In genomic region chr2:62156861-62157496, GRCh38 we compare ENCODE assay signal across 22 cellular contexts. TPM values are rescaled to one million over a fixed set of nuclear protein-coding genes. Genes with fewer than 3 reads are reported as not detected.
DNase-seq lines count a peak whose midpoint lies in the region; ATAC-seq, FAIRE-seq and TF ChIP-seq lines count a peak whose summit lies in the region.
"Had no signal": no experiment of that assay in that cellular context is flagged by ENCODE, and none has a peak within 500 bp of the region (broad histone marks: within the 10 kb centered on the region; RNA-seq: fewer than 3 reads in every experiment).

No MANE protein-coding gene starts in this region.

- CTCF ChIA-PET in H1 (lab: Charles Lee; ENCODE audit: partially characterized antibody): interaction anchor here (0.7 to 1.7 kb wide), 4 partner anchors 8 to 163 kb away, joined by 3 to 4 read pairs (median 3); no protein-coding TSS in a partner anchor

- H3K23ac ChIP-seq in H9 (ENCODE audit: insufficient read length, low read depth, low read length) (no peak overlapping the region), H1 (ENCODE audit: insufficient read length) (no peak overlapping the region), mesendoderm (ENCODE audit: low read length) (no peak overlapping the region)

- no peak overlapping the region; the same call in 1 of the 2 replicates for H3K14ac ChIP-seq in H9 (ENCODE audit: insufficient read depth, low read length)
- no peak overlapping the region for H3K14ac ChIP-seq in H1 (ENCODE audit: insufficient read length)

- H3K56ac ChIP-seq in H9 (ENCODE audit: insufficient read length, low read depth, low read length) (no peak overlapping the region), H1 (replicated peaks; ENCODE audit: insufficient read length, low read depth, low read length) (no peak overlapping the region), mesendoderm (ENCODE audit: low read length) (peak overlapping the region; percentile 4)

- 0 out of 7 replicates have a peak, but pooled peaks cover 0 to 6% (median 3%) of the 10 kb centered on the region in 3 experiments for H3K36me3 Mint-ChIP-seq in H9 (ENCODE audit: insufficient read depth in 1 of 3, low read depth in 3 of 3)
- H3K36me3 Mint-ChIP-seq in activated naive CD8-positive, alpha-beta T cell treated with anti-CD3 and anti-CD28 coated beads, Interleukin-2, amount 50 U/mL, for 24 hours (ENCODE audit: low read depth): no peaks in the 10 kb centered on the region

- H3K27ac Mint-ChIP-seq in H9: peak overlapping the region in 1 of 3 experiments; percentile 61; a peak in 1 of 7 replicates
- H3K27ac Mint-ChIP-seq in activated naive CD8-positive, alpha-beta T cell treated with anti-CD3 and anti-CD28 coated beads, Interleukin-2, amount 50 U/mL, for 24 hours: no peak overlapping the region
- H3K27ac Mint-ChIP-seq: IgD-negative memory B cell had no signal

- TF ChIP-seq POLR2A in H1 (IDR thresholded peaks at IDR 0.05; ENCODE audit: control extremely low read depth in 1 of 2, low read depth in 2 of 2, low read length in 2 of 2): no peak

- ATAC-seq in GM19455 (IDR thresholded peaks at IDR 0.05; ENCODE audit: unreplicated experiment): no peak
- ATAC-seq in activated naive CD8-positive, alpha-beta T cell treated with anti-CD3 and anti-CD28 coated beads, Interleukin-2, amount 50 U/mL, for 24 hours: no peak
- ATAC-seq: HCT116, Panc1 had no signal

- H3K4me1 ChIP-seq in H9 (ENCODE audit: insufficient read depth, low read length) (peaks cover 2% of the 10 kb centered on the region; the same call in 1 of the 2 replicates), H1 (replicated peaks in 1 of 4; ENCODE audit: control insufficient read depth in 3 of 4, insufficient read depth in 4 of 4, low read length in 3 of 4) (peaks cover 3 to 13% (median 8%) of the 10 kb centered on the region in 4 experiments), mesendoderm (ENCODE audit: control insufficient read depth, low read depth, low read length) (peaks cover 9% of the 10 kb centered on the region)

- H2BK120ac ChIP-seq in H9 (ENCODE audit: low read depth, low read length, poor library complexity, severe bottlenecking): no peak overlapping the region
- H2BK120ac ChIP-seq in H1 (replicated peaks; ENCODE audit: low read depth, low read length): peak overlapping the region; percentile 17
- no peak overlapping the region for H2BK120ac ChIP-seq in mesendoderm (ENCODE audit: low read depth, low read length)

- no peak overlapping the region for H3K4ac ChIP-seq in H9 (ENCODE audit: low read depth, low read length)
- H3K4ac ChIP-seq in H1 (replicated peaks; ENCODE audit: insufficient read length, low read depth, low read length): no peak overlapping the region
- H3K4ac ChIP-seq in mesendoderm (ENCODE audit: low read depth, low read length): no peak overlapping the region

- H3K9me3 Mint-ChIP-seq in H9: peaks cover 0 to 5% of the 10 kb centered on the region in 2 experiments; a peak in 1 of 5 replicates
- H3K9me3 Mint-ChIP-seq in activated naive CD8-positive, alpha-beta T cell treated with anti-CD3 and anti-CD28 coated beads, Interleukin-2, amount 50 U/mL, for 24 hours: peaks cover 4% of the 10 kb centered on the region

- H3K27me3 ChIP-seq in H9 (ENCODE audit: insufficient read depth, low read length): no peaks in the 10 kb centered on the region
- no peaks in the 10 kb centered on the region for H3K27me3 ChIP-seq in H1 (replicated peaks in 1 of 4; ENCODE audit: control insufficient read depth in 3 of 4, extremely low read depth in 1 of 4, insufficient read depth in 3 of 4, low read length in 3 of 4)
- H3K27me3 ChIP-seq in mesendoderm (ENCODE audit: insufficient read depth, low read length, poor library complexity): no peaks in the 10 kb centered on the region

- no peak for TF ChIP-seq EP300 in H1 (IDR thresholded peaks at IDR 0.05; ENCODE audit: borderline replicate concordance in 1 of 2, low read depth in 2 of 2, low read length in 2 of 2)

- no peak overlapping the region for H3K4me3 Mint-ChIP-seq in H9
- H3K4me3 Mint-ChIP-seq in activated naive CD8-positive, alpha-beta T cell treated with anti-CD3 and anti-CD28 coated beads, Interleukin-2, amount 50 U/mL, for 24 hours: no peak overlapping the region
- H3K4me3 Mint-ChIP-seq: CD8-positive, alpha-beta memory T cell; IgD-negative memory B cell had no signal

- no peak for TF ChIP-seq RAD21 in H1 (IDR thresholded peaks at IDR 0.05 in 1 of 2, conservative IDR thresholded peaks at IDR 0.05 in 1 of 2; ENCODE audit: low read depth in 2 of 2, low read length in 2 of 2)

- no peaks in the 10 kb centered on the region for H4K20me1 ChIP-seq in H9 (ENCODE audit: control insufficient read depth, insufficient read depth, insufficient read length)
- no peaks in the 10 kb centered on the region for H4K20me1 ChIP-seq in H1 (replicated peaks in 1 of 2; ENCODE audit: control insufficient read depth in 1 of 2, insufficient read depth in 2 of 2, low read length in 2 of 2)

- no peaks in the 10 kb centered on the region for H3K23me2 ChIP-seq in H9 (ENCODE audit: insufficient read length, low read depth, low read length, poor library complexity, severe bottlenecking)
- H3K23me2 ChIP-seq in H1 (ENCODE audit: low read depth, low read length): no peaks in the 10 kb centered on the region

- H4K91ac ChIP-seq in H9 (ENCODE audit: insufficient read length, low read depth, low read length) (no peak overlapping the region), H1 (replicated peaks; ENCODE audit: insufficient read length, low read length) (no peak overlapping the region)

- no peaks in the 10 kb centered on the region for H3K27me3 Mint-ChIP-seq in H9 (ENCODE audit: low read depth)
- no peaks in the 10 kb centered on the region for H3K27me3 Mint-ChIP-seq in activated naive CD8-positive, alpha-beta T cell treated with anti-CD3 and anti-CD28 coated beads, Interleukin-2, amount 50 U/mL, for 24 hours
- H3K27me3 Mint-ChIP-seq: CD8-positive, alpha-beta memory T cell; IgD-negative memory B cell had no signal

- H3K9me3 ChIP-seq in H9 (ENCODE audit: control insufficient read depth, low read depth, low read length): no peaks in the 10 kb centered on the region
- peaks cover 2 to 7% of the 10 kb centered on the region in 2 experiments; a peak in 2 of 4 replicates for H3K9me3 ChIP-seq in H1 (ENCODE audit: insufficient read depth in 2 of 2, low read depth in 1 of 2, low read length in 1 of 2)

- H2AK5ac ChIP-seq in H9 (ENCODE audit: insufficient read length, low read length) (no peak overlapping the region), H1 (ENCODE audit: low read depth, low read length) (no peak overlapping the region), mesendoderm (ENCODE audit: low read length) (no peak overlapping the region)

- H3K79me1 ChIP-seq in H9 (ENCODE audit: insufficient read depth, low read depth, low read length, poor library complexity, severe bottlenecking): no peaks in the 10 kb centered on the region
- H3K79me1 ChIP-seq in H1 (ENCODE audit: low read depth, low read length): no peaks in the 10 kb centered on the region
- no peaks in the 10 kb centered on the region for H3K79me1 ChIP-seq in mesendoderm (ENCODE audit: low read length)

- no peak overlapping the region for H3K18ac ChIP-seq in H9 (ENCODE audit: insufficient read length, low read depth, low read length)
- no peak overlapping the region for H3K18ac ChIP-seq in H1 (ENCODE audit: extremely low read depth, low read length)
- peak overlapping the region; percentile 71 for H3K18ac ChIP-seq in mesendoderm (ENCODE audit: low read length)

- H4K8ac ChIP-seq in H9 (replicated peaks; ENCODE audit: insufficient read length, low read depth, low read length) (no peak overlapping the region), H1 (ENCODE audit: extremely low read depth, insufficient read depth, low read length) (no peak overlapping the region), mesendoderm (ENCODE audit: low read depth, low read length) (no peak overlapping the region)

- H3K4me1 Mint-ChIP-seq in H9: peaks cover 23% of the 10 kb centered on the region in 2 experiments
- no peaks in the 10 kb centered on the region for H3K4me1 Mint-ChIP-seq in activated naive CD8-positive, alpha-beta T cell treated with anti-CD3 and anti-CD28 coated beads, Interleukin-2, amount 50 U/mL, for 24 hours
- H3K4me1 Mint-ChIP-seq: CD8-positive, alpha-beta memory T cell had no signal

- H2AFZ ChIP-seq in H9 (ENCODE audit: low read length): no peak overlapping the region
- H2AFZ ChIP-seq in H1 (ENCODE audit: low read length): peak overlapping the region; percentile 6

- no peak overlapping the region for H3K9ac ChIP-seq in H9 (ENCODE audit: extremely low read depth, insufficient read length, low read length)
- no peak overlapping the region for H3K9ac ChIP-seq in H1 (replicated peaks in 1 of 4; ENCODE audit: extremely low read depth in 1 of 4, low read depth in 3 of 4, low read length in 3 of 4)
- peak overlapping the region; percentile 23 for H3K9ac ChIP-seq in mesendoderm (ENCODE audit: low read length)

- no peak overlapping the region for H3T11ph ChIP-seq in H9 (ENCODE audit: low read length)

- H3K36me3 ChIP-seq in H1 (ENCODE audit: control insufficient read depth in 2 of 4, insufficient read depth in 4 of 4, low read length in 3 of 4) (no peaks in the 10 kb centered on the region), mesendoderm (ENCODE audit: control insufficient read depth, insufficient read depth, low read length) (no peaks in the 10 kb centered on the region)

- H2BK15ac ChIP-seq in H9 (ENCODE audit: low read depth, low read length): no peak overlapping the region
- no peak overlapping the region for H2BK15ac ChIP-seq in H1 (ENCODE audit: low read length)
- peak overlapping the region; percentile 87 for H2BK15ac ChIP-seq in mesendoderm (replicated peaks; ENCODE audit: low read depth)

- POLR2A ChIA-PET in H1 (lab: Charles Lee; ENCODE audit: partially characterized antibody): no interaction called here

- no peak overlapping the region for H2BK20ac ChIP-seq in H9 (ENCODE audit: low read depth, low read length, poor library complexity, severe bottlenecking)
- 0 out of 2 replicates have a peak overlapping the region, but pooled peaks have one; percentile 87 for H2BK20ac ChIP-seq in H1 (ENCODE audit: low read length)

- H3K79me2 ChIP-seq in H9 (ENCODE audit: insufficient read depth, low read length): no peaks in the 10 kb centered on the region
- no peaks in the 10 kb centered on the region for H3K79me2 ChIP-seq in H1 (ENCODE audit: control insufficient read depth in 1 of 2, insufficient read depth in 2 of 2, low read length in 2 of 2)
- H3K79me2 ChIP-seq in mesendoderm (ENCODE audit: control insufficient read depth, insufficient read depth, low read length): no peaks in the 10 kb centered on the region

- H3K27ac ChIP-seq in H9 (ENCODE audit: insufficient read length, low read depth, low read length) (no peak overlapping the region), H1 (ENCODE audit: low read depth, low read length) (no peak overlapping the region), mesendoderm (ENCODE audit: low read depth, low read length) (peak overlapping the region; percentile 24)

- DNase-seq in EH (ENCODE audit: low read depth) (peak; percentile 6), H9 (peak; percentile 38), H1 (ENCODE audit: low read depth in 1 of 2, low spot score in 2 of 2) (no peak), mesendoderm (peak; percentile 66), HuH-7 (ENCODE audit: low spot score) (no peak), NCI-H1930 (lab: John Stamatoyannopoulos, UW) (no peak)
- DNase-seq in activated naive CD8-positive, alpha-beta T cell treated with anti-CD3 and anti-CD28 coated beads, Interleukin-2, amount 50 U/mL, for 24 hours: no peak
- DNase-seq: CD8-positive, alpha-beta memory T cell; DMS79; Kasumi-1; MM.1S; NCI-H1092; NCI-H1436 treated with DMSO at 0.1 percent for 48 hours; NCI-H2081; NCI-H446 treated with DMSO at 0.1 percent for 48 hours; NCI-H69 had no signal

- FAIRE-seq in H1 (lab: Jason Lieb, UNC): no peak
- FAIRE-seq: D721Med, G401.6 had no signal

- H3K4me2 ChIP-seq in H9 (ENCODE audit: insufficient read depth, insufficient read length, low read length) (no peak overlapping the region), H1 (ENCODE audit: insufficient read depth in 1 of 2, low read depth in 2 of 2, low read length in 2 of 2) (peak overlapping the region in 1 of 2 experiments; percentile 18; a peak in 1 of 4 replicates), mesendoderm (ENCODE audit: low read length) (no peak overlapping the region)

- H2BK5ac ChIP-seq in H9 (ENCODE audit: insufficient read length, low read length) (no peak overlapping the region), H1 (ENCODE audit: low read depth, low read length) (peak overlapping the region; percentile 46), mesendoderm (ENCODE audit: low read length) (peak overlapping the region; percentile 1)

- no CpG with 5 or more reads among the region's 6 CpGs for WGBS in H9 (ENCODE audit: extremely low coverage, insufficient read length, low lambda C conversion rate)
- WGBS in H1 (ENCODE audit: extremely low coverage in 1 of 2, insufficient coverage in 1 of 2, insufficient read length in 1 of 2, insufficient replicate concordance in 2 of 2, low coverage in 1 of 2, low lambda C conversion rate in 2 of 2, missing lambda C conversion rate in 1 of 2), 2 experiments: 48% methylated on average over 6 of the region's 6 CpGs; no CpG with 5 or more reads in 1 of the 2 experiments
- WGBS in mesendoderm (ENCODE audit: extremely low coverage, insufficient coverage, low lambda C conversion rate): no CpG with 5 or more reads among the region's 6 CpGs

- TF ChIP-seq CTCF in H9 (conservative IDR thresholded peaks at IDR 0.05) (no peak), H1 (IDR thresholded peaks at IDR 0.05; ENCODE audit: control extremely low read depth in 1 of 3, insufficient read depth in 1 of 3, low read depth in 1 of 3, low read length in 3 of 3) (no peak)

- H2BK12ac ChIP-seq in H9 (ENCODE audit: insufficient read length, low read depth, low read length): no peak overlapping the region
- H2BK12ac ChIP-seq in H1 (ENCODE audit: low read depth, low read length): no peak overlapping the region

- H4K5ac ChIP-seq in H9 (ENCODE audit: insufficient read length, low read depth, low read length) (no peak overlapping the region), H1 (ENCODE audit: insufficient read length, low read depth, low read length) (no peak overlapping the region), mesendoderm (ENCODE audit: low read length) (no peak overlapping the region)

- H3K4me3 ChIP-seq in H1 (ENCODE audit: extremely low read depth in 1 of 4, insufficient read depth in 2 of 4, low read depth in 3 of 4, low read length in 4 of 4) (no peak overlapping the region), mesendoderm (ENCODE audit: low read length) (no peak overlapping the region)

RNA-seq across cellular contexts. Expression of gene B3GNT2, which starts 38.9 kb away (rescaled TPM):
- total RNA-seq in H9 (2021): 53.1 and 55.3 TPM in 2 replicates
- 40.8 and 41.3 TPM in 2 replicates for total RNA-seq in H1 (2021; fragmentation: NEBNext Ultra II Directional; extraction: Animal tissue kit (Norgen Biotek cat#: 25700))
- 17.6 and 20.1 TPM in 2 replicates for polyA plus RNA-seq in H1 (2011; rRNA removed)
- 29.3 TPM for polyA plus RNA-seq in H1 (2011; cell fraction: cytosol; rRNA removed)
- 16.1 TPM for polyA plus RNA-seq in H1 (2011; cell fraction: nucleus; rRNA removed)
- polyA plus RNA-seq in H1 (2012, experiment 1 of 2): 21.6 to 30.8 TPM (median 26.6 TPM) in 4 replicates
- polyA plus RNA-seq in H1 (2012, experiment 2 of 2): 4.7 TPM
- 46.9 TPM for polyA plus RNA-seq in H1 (2013, experiment 1 of 2)
- 54.5 TPM for polyA plus RNA-seq in H1 (2013, experiment 2 of 2)
- polyA minus RNA-seq in H1 (2011; rRNA and poly(A)+ RNA removed): 55.2 TPM in 2 replicates
- polyA minus RNA-seq in H1 (2011; cell fraction: cytosol; rRNA and poly(A)+ RNA removed): 29.4 TPM
- 28.5 TPM for polyA minus RNA-seq in H1 (2011; cell fraction: nucleus; rRNA and poly(A)+ RNA removed)
- 25.2 TPM for polyA plus RNA-seq in mesendoderm (2013, experiment 1 of 2)
- 25.4 TPM for polyA plus RNA-seq in mesendoderm (2013, experiment 2 of 2)

Comparison
In these comparisons a context has a peak if more than half of its experiments do, and no peak if none do; other contexts are left out.
1. DNase-seq: peak in EH (single experiment), H9 (single experiment) and mesendoderm (single experiment); none in H1 (0 of 2), HuH-7 (single experiment), activated naive CD8-positive, alpha-beta T cell treated with anti-CD3 and anti-CD28 coated beads, Interleukin-2, amount 50 U/mL, for 24 hours (single experiment) and NCI-H1930 (0 of 2).